In the genomic region with DNA sequence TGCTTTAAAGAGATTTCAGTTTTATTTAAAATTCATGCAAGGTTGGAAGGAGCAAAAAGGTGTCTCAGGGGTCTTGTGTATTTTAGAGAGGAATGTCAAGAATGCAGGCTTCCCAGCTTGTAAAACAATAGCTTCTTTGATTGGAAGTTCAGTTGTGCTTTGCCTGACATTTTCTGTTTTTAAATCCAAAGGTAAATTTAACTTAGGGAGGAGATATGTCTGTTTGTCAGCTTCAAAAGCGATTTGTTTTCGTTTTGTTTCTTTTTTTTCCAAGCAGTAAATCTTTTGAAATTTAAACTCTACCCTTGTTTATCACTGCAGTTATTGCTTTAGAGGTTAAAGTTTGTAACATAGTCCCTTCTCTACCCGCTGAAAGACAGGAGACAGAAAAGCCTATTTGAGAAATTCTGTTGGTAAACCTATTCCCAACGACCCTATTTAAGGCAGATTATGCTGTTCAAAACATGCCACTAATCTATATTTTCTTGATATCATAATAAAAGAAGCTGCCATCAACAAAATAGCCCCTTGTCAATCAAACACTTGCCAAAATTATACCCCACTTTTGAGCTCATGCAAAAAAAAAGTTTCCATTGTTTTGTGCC, we compare ENCODE assay signal across 1 cellular context.
TF ChIP-seq lines count a peak whose summit lies in the region.

No MANE protein-coding gene starts in this region.

TF ChIP-seq in HepG2, 621 proteins besides CTCF, POLR2A, EP300 and RAD21 (continued from another document and continues in another):
- TF ChIP-seq, protein P1, sequence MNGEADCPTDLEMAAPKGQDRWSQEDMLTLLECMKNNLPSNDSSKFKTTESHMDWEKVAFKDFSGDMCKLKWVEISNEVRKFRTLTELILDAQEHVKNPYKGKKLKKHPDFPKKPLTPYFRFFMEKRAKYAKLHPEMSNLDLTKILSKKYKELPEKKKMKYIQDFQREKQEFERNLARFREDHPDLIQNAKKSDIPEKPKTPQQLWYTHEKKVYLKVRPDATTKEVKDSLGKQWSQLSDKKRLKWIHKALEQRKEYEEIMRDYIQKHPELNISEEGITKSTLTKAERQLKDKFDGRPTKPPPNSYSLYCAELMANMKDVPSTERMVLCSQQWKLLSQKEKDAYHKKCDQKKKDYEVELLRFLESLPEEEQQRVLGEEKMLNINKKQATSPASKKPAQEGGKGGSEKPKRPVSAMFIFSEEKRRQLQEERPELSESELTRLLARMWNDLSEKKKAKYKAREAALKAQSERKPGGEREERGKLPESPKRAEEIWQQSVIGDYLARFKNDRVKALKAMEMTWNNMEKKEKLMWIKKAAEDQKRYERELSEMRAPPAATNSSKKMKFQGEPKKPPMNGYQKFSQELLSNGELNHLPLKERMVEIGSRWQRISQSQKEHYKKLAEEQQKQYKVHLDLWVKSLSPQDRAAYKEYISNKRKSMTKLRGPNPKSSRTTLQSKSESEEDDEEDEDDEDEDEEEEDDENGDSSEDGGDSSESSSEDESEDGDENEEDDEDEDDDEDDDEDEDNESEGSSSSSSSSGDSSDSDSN (CRISPR knock-in tag; IDR thresholded peaks at IDR 0.05) = no peak
- TF ChIP-seq FOXC1 (CRISPR knock-in tag; IDR thresholded peaks at IDR 0.05; ENCODE audit: borderline replicate concordance) (no peak), ZSCAN22 (CRISPR knock-in tag; IDR thresholded peaks at IDR 0.05) (no peak), ZNF546 (CRISPR knock-in tag; conservative IDR thresholded peaks at IDR 0.05) (no peak), HHEX (CRISPR knock-in tag; IDR thresholded peaks at IDR 0.05) (peak; percentile 81), MAF1 (CRISPR knock-in tag; IDR thresholded peaks at IDR 0.05; ENCODE audit: borderline replicate concordance) (no peak), TEAD3 (CRISPR knock-in tag; optimal IDR thresholded peaks at IDR 0.05; ENCODE audit: borderline replicate concordance) (peak; percentile 100), SATB2 (CRISPR knock-in tag; IDR thresholded peaks at IDR 0.05) (no peak), ETV5 (CRISPR knock-in tag; IDR thresholded peaks at IDR 0.05; ENCODE audit: borderline replicate concordance) (peak; percentile 73; the same call in 1 of the 2 replicates), ZBTB3 (CRISPR knock-in tag; IDR thresholded peaks at IDR 0.05; ENCODE audit: borderline replicate concordance, low read depth) (0 out of 2 replicates have a peak, but pooled peaks have one; percentile 71), ZNF33A (CRISPR knock-in tag; IDR thresholded peaks at IDR 0.05; ENCODE audit: borderline replicate concordance) (no peak), SMARCE1 (IDR thresholded peaks at IDR 0.05; ENCODE audit: borderline replicate concordance) (0 out of 2 replicates have a peak, but pooled peaks have one; percentile 23), SKI (IDR thresholded peaks at IDR 0.05; ENCODE audit: partially characterized antibody) (peak; percentile 72), ZNF34 (CRISPR knock-in tag; IDR thresholded peaks at IDR 0.05; ENCODE audit: borderline replicate concordance) (no peak), TCF7 (IDR thresholded peaks at IDR 0.05; ENCODE audit: low read depth) (peak; percentile 98), CERS6 (CRISPR knock-in tag; IDR thresholded peaks at IDR 0.05) (no peak), ZEB1 (IDR thresholded peaks at IDR 0.05; ENCODE audit: insufficient replicate concordance, low read depth) (peak; percentile 80), KLF16 (CRISPR knock-in tag; IDR thresholded peaks at IDR 0.05) (peak in 1 of 2 experiments; percentile 90; a peak in 2 of 4 replicates), ZC3H13 (CRISPR knock-in tag; IDR thresholded peaks at IDR 0.05) (no peak), SRSF4 (IDR thresholded peaks at IDR 0.05; ENCODE audit: low read depth, low read length, poor library complexity, severe bottlenecking) (no peak), SOX6 (IDR thresholded peaks at IDR 0.05) (no peak), SOX6 (CRISPR knock-in tag; IDR thresholded peaks at IDR 0.05) (peak; percentile 99), ZNF747 (CRISPR knock-in tag; IDR thresholded peaks at IDR 0.05; ENCODE audit: borderline replicate concordance) (no peak), ZSCAN25 (CRISPR knock-in tag; IDR thresholded peaks at IDR 0.05) (no peak), ZMYM2 (CRISPR knock-in tag; IDR thresholded peaks at IDR 0.05) (0 out of 2 replicates have a peak, but pooled peaks have one; percentile 8), GATAD1 (CRISPR knock-in tag; IDR thresholded peaks at IDR 0.05) (peak; percentile 39; the same call in 1 of the 2 replicates), ZFP90 (CRISPR knock-in tag; IDR thresholded peaks at IDR 0.05; ENCODE audit: borderline replicate concordance) (no peak), FOSL1 (CRISPR knock-in tag; IDR thresholded peaks at IDR 0.05; ENCODE audit: borderline replicate concordance) (no peak), SMAD1 (CRISPR knock-in tag; IDR thresholded peaks at IDR 0.05; ENCODE audit: borderline replicate concordance, low read depth) (no peak), ZNF775 (CRISPR knock-in tag; IDR thresholded peaks at IDR 0.05; ENCODE audit: borderline replicate concordance) (no peak), JUNB (CRISPR knock-in tag; IDR thresholded peaks at IDR 0.05; ENCODE audit: borderline replicate concordance) (no peak), DPF2 (CRISPR knock-in tag; IDR thresholded peaks at IDR 0.05; ENCODE audit: borderline replicate concordance, low read depth) (peak; percentile 90), ZNF256 (CRISPR knock-in tag; conservative IDR thresholded peaks at IDR 0.05) (no peak), ZSCAN21 (CRISPR knock-in tag; IDR thresholded peaks at IDR 0.05; ENCODE audit: borderline replicate concordance) (no peak), ZNF136 (CRISPR knock-in tag; IDR thresholded peaks at IDR 0.05; ENCODE audit: low read depth) (peak; percentile 35; the same call in 1 of the 2 replicates), ZSCAN31 (CRISPR knock-in tag; IDR thresholded peaks at IDR 0.05; ENCODE audit: low read depth) (peak; percentile 67; the same call in 1 of the 2 replicates), NCOR1 (IDR thresholded peaks at IDR 0.05; ENCODE audit: borderline replicate concordance, low read length) (peak; percentile 95), MBNL3 (CRISPR knock-in tag; conservative IDR thresholded peaks at IDR 0.05) (no peak), ZNF331 (CRISPR knock-in tag; IDR thresholded peaks at IDR 0.05) (peak; percentile 65; the same call in 1 of the 2 replicates), NFYB (CRISPR knock-in tag; IDR thresholded peaks at IDR 0.05) (no peak), PAWR (CRISPR knock-in tag; IDR thresholded peaks at IDR 0.05; ENCODE audit: borderline replicate concordance) (no peak), HDAC6 (IDR thresholded peaks at IDR 0.05; ENCODE audit: low read depth, low read length) (no peak), DNMT3B (CRISPR knock-in tag; conservative IDR thresholded peaks at IDR 0.05) (peak; percentile 89; the same call in 1 of the 2 replicates), HDAC2 (CRISPR knock-in tag; IDR thresholded peaks at IDR 0.05) (peak; percentile 94), SYNCRIP (IDR thresholded peaks at IDR 0.05; ENCODE audit: insufficient read depth, low read depth, low read length) (no peak), PCBP1 (IDR thresholded peaks at IDR 0.05; ENCODE audit: borderline replicate concordance, low read depth, low read length) (no peak), RARG (CRISPR knock-in tag; IDR thresholded peaks at IDR 0.05; ENCODE audit: low read depth) (0 out of 2 replicates have a peak, but pooled peaks have one; percentile 61), RNF2 (conservative IDR thresholded peaks at IDR 0.05; ENCODE audit: low read depth) (no peak), ZFAT (CRISPR knock-in tag; conservative IDR thresholded peaks at IDR 0.05) (no peak), ZNF33B (CRISPR knock-in tag; IDR thresholded peaks at IDR 0.05) (no peak), MEF2D (CRISPR knock-in tag; IDR thresholded peaks at IDR 0.05) (peak; percentile 96), ATAD3A (CRISPR knock-in tag; IDR thresholded peaks at IDR 0.05) (no peak), YY1 (IDR thresholded peaks at IDR 0.05; ENCODE audit: insufficient read depth, insufficient replicate concordance, low read depth, low read length) (no peak)
- TF ChIP-seq, protein P2, sequence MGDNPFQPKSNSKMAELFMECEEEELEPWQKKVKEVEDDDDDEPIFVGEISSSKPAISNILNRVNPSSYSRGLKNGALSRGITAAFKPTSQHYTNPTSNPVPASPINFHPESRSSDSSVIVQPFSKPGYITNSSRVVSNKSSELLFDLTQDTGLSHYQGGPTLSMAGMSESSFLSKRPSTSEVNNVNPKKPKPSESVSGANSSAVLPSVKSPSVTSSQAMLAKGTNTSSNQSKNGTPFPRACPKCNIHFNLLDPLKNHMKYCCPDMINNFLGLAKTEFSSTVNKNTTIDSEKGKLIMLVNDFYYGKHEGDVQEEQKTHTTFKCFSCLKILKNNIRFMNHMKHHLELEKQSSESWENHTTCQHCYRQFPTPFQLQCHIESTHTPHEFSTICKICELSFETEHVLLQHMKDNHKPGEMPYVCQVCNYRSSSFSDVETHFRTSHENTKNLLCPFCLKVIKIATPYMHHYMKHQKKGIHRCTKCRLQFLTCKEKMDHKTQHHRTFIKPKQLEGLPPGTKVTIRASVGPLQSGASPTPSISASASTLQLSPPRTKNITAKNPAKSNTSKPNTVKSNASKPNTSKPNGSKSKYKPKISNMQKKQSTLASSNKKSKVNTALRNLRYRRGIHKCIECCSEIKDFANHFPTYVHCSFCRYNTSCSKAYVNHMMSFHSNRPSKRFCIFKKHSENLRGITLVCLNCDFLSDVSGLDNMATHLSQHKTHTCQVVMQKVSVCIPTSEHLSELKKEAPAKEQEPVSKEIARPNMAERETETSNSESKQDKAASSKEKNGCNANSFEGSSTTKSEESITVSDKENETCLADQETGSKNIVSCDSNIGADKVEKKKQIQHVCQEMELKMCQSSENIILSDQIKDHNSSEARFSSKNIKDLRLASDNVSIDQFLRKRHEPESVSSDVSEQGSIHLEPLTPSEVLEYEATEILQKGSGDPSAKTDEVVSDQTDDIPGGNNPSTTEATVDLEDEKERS (CRISPR knock-in tag; IDR thresholded peaks at IDR 0.05) = 0 out of 2 replicates have a peak, but pooled peaks have one; percentile 54
- TF ChIP-seq, protein P3, sequence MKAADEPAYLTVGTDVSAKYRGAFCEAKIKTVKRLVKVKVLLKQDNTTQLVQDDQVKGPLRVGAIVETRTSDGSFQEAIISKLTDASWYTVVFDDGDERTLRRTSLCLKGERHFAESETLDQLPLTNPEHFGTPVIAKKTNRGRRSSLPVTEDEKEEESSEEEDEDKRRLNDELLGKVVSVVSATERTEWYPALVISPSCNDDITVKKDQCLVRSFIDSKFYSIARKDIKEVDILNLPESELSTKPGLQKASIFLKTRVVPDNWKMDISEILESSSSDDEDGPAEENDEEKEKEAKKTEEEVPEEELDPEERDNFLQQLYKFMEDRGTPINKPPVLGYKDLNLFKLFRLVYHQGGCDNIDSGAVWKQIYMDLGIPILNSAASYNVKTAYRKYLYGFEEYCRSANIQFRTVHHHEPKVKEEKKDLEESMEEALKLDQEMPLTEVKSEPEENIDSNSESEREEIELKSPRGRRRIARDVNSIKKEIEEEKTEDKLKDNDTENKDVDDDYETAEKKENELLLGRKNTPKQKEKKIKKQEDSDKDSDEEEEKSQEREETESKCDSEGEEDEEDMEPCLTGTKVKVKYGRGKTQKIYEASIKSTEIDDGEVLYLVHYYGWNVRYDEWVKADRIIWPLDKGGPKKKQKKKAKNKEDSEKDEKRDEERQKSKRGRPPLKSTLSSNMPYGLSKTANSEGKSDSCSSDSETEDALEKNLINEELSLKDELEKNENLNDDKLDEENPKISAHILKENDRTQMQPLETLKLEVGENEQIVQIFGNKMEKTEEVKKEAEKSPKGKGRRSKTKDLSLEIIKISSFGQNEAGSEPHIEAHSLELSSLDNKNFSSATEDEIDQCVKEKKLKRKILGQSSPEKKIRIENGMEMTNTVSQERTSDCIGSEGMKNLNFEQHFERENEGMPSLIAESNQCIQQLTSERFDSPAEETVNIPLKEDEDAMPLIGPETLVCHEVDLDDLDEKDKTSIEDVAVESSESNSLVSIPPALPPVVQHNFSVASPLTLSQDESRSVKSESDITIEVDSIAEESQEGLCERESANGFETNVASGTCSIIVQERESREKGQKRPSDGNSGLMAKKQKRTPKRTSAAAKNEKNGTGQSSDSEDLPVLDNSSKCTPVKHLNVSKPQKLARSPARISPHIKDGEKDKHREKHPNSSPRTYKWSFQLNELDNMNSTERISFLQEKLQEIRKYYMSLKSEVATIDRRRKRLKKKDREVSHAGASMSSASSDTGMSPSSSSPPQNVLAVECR (CRISPR knock-in tag; IDR thresholded peaks at IDR 0.05; ENCODE audit: borderline replicate concordance) = no peak
- TF ChIP-seq, protein P4, sequence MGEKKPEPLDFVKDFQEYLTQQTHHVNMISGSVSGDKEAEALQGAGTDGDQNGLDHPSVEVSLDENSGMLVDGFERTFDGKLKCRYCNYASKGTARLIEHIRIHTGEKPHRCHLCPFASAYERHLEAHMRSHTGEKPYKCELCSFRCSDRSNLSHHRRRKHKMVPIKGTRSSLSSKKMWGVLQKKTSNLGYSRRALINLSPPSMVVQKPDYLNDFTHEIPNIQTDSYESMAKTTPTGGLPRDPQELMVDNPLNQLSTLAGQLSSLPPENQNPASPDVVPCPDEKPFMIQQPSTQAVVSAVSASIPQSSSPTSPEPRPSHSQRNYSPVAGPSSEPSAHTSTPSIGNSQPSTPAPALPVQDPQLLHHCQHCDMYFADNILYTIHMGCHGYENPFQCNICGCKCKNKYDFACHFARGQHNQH (CRISPR knock-in tag; IDR thresholded peaks at IDR 0.05) = peak; percentile 83; the same call in 1 of the 2 replicates
- TF ChIP-seq, protein P5, sequence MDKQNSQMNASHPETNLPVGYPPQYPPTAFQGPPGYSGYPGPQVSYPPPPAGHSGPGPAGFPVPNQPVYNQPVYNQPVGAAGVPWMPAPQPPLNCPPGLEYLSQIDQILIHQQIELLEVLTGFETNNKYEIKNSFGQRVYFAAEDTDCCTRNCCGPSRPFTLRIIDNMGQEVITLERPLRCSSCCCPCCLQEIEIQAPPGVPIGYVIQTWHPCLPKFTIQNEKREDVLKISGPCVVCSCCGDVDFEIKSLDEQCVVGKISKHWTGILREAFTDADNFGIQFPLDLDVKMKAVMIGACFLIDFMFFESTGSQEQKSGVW (CRISPR knock-in tag; IDR thresholded peaks at IDR 0.05; ENCODE audit: borderline replicate concordance) = no peak
